In genomic region chr1:20165522-20165951, GRCh38 we compare ENCODE assay signal across 10 cellular contexts. TPM values are rescaled to one million over a fixed set of nuclear protein-coding genes. Genes with fewer than 3 reads are reported as not detected.
A peak's percentile ranks its signal among the peaks of the same experiment; 100 is the strongest.
DNase-seq lines count a peak whose midpoint lies in the region; ATAC-seq and TF ChIP-seq lines count a peak whose summit lies in the region.
"Had no signal": no experiment of that assay in that cellular context is flagged by ENCODE, and none has a peak within 500 bp of the region (broad histone marks: within the 10 kb centered on the region; RNA-seq: fewer than 3 reads in every experiment).

No MANE protein-coding gene starts in this region.

- H3K9me3 Mint-ChIP-seq in activated CD4-positive, alpha-beta T cell treated with anti-CD3 and anti-CD28 coated beads, Interleukin-2, amount 10 ng/mL, durations not matched to agents 7 days and 5 days = peaks cover 29% of the 10 kb centered on the region

- no peaks in the 10 kb centered on the region for H3K36me3 Mint-ChIP-seq in activated CD4-positive, alpha-beta T cell treated with anti-CD3 and anti-CD28 coated beads, Interleukin-2, amount 10 ng/mL, durations not matched to agents 7 days and 5 days (ENCODE audit: low read depth)

- CTCF ChIA-PET in activated CD4-positive, alpha-beta T cell treated with anti-CD3 and anti-CD28 coated beads, Interleukin-2, amount 10 ng/mL, durations not matched to agents 7 days and 5 days (lab: Charles Lee) = interaction anchor here (0.9 to 3.6 kb wide), 7 partner anchors 9 to 47 kb away, joined by 3 to 14 read pairs (median 6); no protein-coding TSS in a partner anchor

- no peak for ATAC-seq in GM19455 (IDR thresholded peaks at IDR 0.05; ENCODE audit: unreplicated experiment)

- DNase-seq in activated CD4-positive, alpha-beta T cell treated with anti-CD3 and anti-CD28 coated beads for 48 hours = peak; percentile 32
- DNase-seq in activated CD4-positive, alpha-beta T cell treated with anti-CD3 and anti-CD28 coated beads, Interleukin-2, amount 10 ng/mL, durations not matched to agents 7 days and 5 days = no peak
- DNase-seq in NOMO-1 treated with DMSO at 0.1 percent for 48 hours (lab: John Stamatoyannopoulos, UW; ENCODE audit: unreplicated experiment) (peak; percentile 92), retinal pigment epithelial cell (ENCODE audit: low read depth) (no peak), HPDE6-E6E7 (ENCODE audit: extremely low spot score) (no peak)
- DNase-seq in activated naive CD4-positive, alpha-beta T cell treated with Interleukin-2 at 50 U/mL for 16 hours = no peak
- DNase-seq: activated CD4-positive, CD25-positive, alpha-beta regulatory T cell had no signal

- TF ChIP-seq CTCF in retinal pigment epithelial cell (conservative IDR thresholded peaks at IDR 0.05; ENCODE audit: low read depth, low read length) = peak; percentile 48

- H3K27ac ChIP-seq in cingulate gyrus (ENCODE audit: low read depth, low read length) = peak overlapping the region; percentile 60

- no peaks in the 10 kb centered on the region for H3K4me1 Mint-ChIP-seq in activated CD4-positive, alpha-beta T cell treated with anti-CD3 and anti-CD28 coated beads, Interleukin-2, amount 10 ng/mL, durations not matched to agents 7 days and 5 days

- peaks cover 2% of the 10 kb centered on the region for H3K27me3 Mint-ChIP-seq in activated CD4-positive, alpha-beta T cell treated with anti-CD3 and anti-CD28 coated beads, Interleukin-2, amount 10 ng/mL, durations not matched to agents 7 days and 5 days

- H3K27ac Mint-ChIP-seq in activated CD4-positive, alpha-beta T cell treated with anti-CD3 and anti-CD28 coated beads, Interleukin-2, amount 10 ng/mL, durations not matched to agents 7 days and 5 days = no peak overlapping the region

- no peak overlapping the region for H3K4me3 ChIP-seq in retinal pigment epithelial cell (ENCODE audit: low read length)
- H3K4me3 ChIP-seq: heart left ventricle had no signal

- POLR2A ChIA-PET in activated CD4-positive, alpha-beta T cell treated with anti-CD3 and anti-CD28 coated beads, Interleukin-2, amount 10 ng/mL, durations not matched to agents 7 days and 5 days (lab: Charles Lee) = no interaction called here

- H3K4me3 Mint-ChIP-seq in activated CD4-positive, alpha-beta T cell treated with anti-CD3 and anti-CD28 coated beads, Interleukin-2, amount 10 ng/mL, durations not matched to agents 7 days and 5 days = no peak overlapping the region

RNA-seq across cellular contexts. Expression of gene UBXN10, which starts 20.4 kb away (rescaled TPM):
- under 1 TPM; 0.21 to 0.22 TPM for total RNA-seq in activated CD4-positive, alpha-beta T cell treated with anti-CD3 and anti-CD28 coated beads, Interleukin-2, amount 10 ng/mL, durations not matched to agents 7 days and 5 days

RNA-seq across cellular contexts. Expression of gene PLA2G2C, which starts 20.8 kb away (rescaled TPM):
- total RNA-seq in activated CD4-positive, alpha-beta T cell treated with anti-CD3 and anti-CD28 coated beads, Interleukin-2, amount 10 ng/mL, durations not matched to agents 7 days and 5 days = not detected

RNA-seq across cellular contexts. Expression of gene PLA2G2F, which starts 26.4 kb away (rescaled TPM):
- total RNA-seq in activated CD4-positive, alpha-beta T cell treated with anti-CD3 and anti-CD28 coated beads, Interleukin-2, amount 10 ng/mL, durations not matched to agents 7 days and 5 days = not detected
- total RNA-seq: heart left ventricle had no signal

RNA-seq across cellular contexts. Expression of gene PLA2G2D, which starts 46.2 kb away (rescaled TPM):
- not detected for total RNA-seq in activated CD4-positive, alpha-beta T cell treated with anti-CD3 and anti-CD28 coated beads, Interleukin-2, amount 10 ng/mL, durations not matched to agents 7 days and 5 days

Comparison
In these comparisons a context has a peak if more than half of its experiments do, and no peak if none do; other contexts are left out.
1. DNase-seq: peak in activated CD4-positive, alpha-beta T cell treated with anti-CD3 and anti-CD28 coated beads for 48 hours (single experiment) and NOMO-1 treated with DMSO at 0.1 percent for 48 hours (single experiment); none in activated CD4-positive, alpha-beta T cell treated with anti-CD3 and anti-CD28 coated beads, Interleukin-2, amount 10 ng/mL, durations not matched to agents 7 days and 5 days (single experiment), retinal pigment epithelial cell (single experiment), HPDE6-E6E7 (single experiment) and activated naive CD4-positive, alpha-beta T cell treated with Interleukin-2 at 50 U/mL for 16 hours (single experiment).